In the genomic region with DNA sequence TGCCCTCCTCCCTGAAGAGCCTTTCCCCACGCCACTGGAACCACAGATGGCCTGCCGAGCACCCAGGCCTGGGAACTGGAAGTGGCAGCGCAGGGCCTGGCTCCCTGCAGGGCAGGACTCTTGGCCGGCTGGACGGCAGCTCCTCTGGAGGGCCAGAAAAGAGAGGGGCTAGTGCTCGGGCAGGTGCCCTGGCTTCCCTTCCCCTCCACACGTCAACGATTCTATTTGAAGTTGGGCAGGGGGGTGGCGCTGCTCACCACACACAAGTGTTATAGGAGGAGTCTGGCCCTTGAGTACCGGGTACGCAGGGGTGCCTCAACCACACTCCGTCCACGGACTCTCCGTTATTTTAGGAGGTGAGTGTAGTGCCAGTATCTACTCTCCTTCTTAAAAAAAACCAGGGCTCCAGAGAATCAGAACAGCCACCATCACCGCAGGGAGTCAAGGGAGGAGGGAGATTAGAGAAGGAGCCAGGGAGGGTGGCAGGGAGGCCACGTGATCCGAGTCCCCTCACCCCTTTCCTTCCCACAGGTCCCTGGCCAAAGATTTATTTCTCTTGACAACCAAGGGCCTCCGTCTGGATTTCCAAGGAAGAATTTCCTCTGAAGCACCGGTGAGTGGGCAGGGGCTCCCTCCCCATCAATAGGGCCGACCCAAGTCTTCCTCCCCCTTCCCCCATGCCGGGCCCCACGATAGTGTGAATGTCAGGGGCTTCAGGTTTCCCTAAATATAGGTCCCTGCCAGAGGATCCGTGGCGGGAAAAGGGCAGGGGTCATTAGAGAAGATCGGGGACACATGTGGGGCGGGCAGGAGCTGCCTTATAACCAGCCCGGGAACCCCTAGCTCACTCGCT, we compare ENCODE assay signal across 8 cellular contexts. TPM values are rescaled to one million over a fixed set of nuclear protein-coding genes. Genes with fewer than 3 reads are reported as not detected.
DNase-seq lines count a peak whose midpoint lies in the region; ATAC-seq and TF ChIP-seq lines count a peak whose summit lies in the region.

No MANE protein-coding gene starts in this region.

- TF ChIP-seq CTCF in left ventricle myocardium inferior (IDR thresholded peaks at IDR 0.05; ENCODE audit: borderline replicate concordance) (peak; percentile 46), psoas muscle (IDR thresholded peaks at IDR 0.05) (peak; percentile 45)

- H3K4me3 ChIP-seq in adipocyte (ENCODE audit: low read length): peak overlapping the region; percentile 89
- H3K4me3 ChIP-seq in left ventricle myocardium inferior: peak overlapping the region; percentile 93
- H3K4me3 ChIP-seq in psoas muscle: peak overlapping the region; percentile 91
- H3K4me3 ChIP-seq in aorta (ENCODE audit: low read length in 2 of 2): peak overlapping the region; percentile 57 to 75

- peak overlapping the region; percentile 100 for H3K27ac ChIP-seq in left ventricle myocardium inferior (replicated peaks)
- peak overlapping the region; percentile 99 for H3K27ac ChIP-seq in psoas muscle
- H3K27ac ChIP-seq in aorta (ENCODE audit: low read depth in 1 of 2, low read length in 2 of 2): peak overlapping the region; percentile 93 to 94

- peaks cover 30% of the 10 kb centered on the region for H3K36me3 ChIP-seq in adipocyte (ENCODE audit: control insufficient read depth, insufficient read depth, low read length, severe bottlenecking)
- H3K36me3 ChIP-seq in left ventricle myocardium inferior: peaks cover 25% of the 10 kb centered on the region
- H3K36me3 ChIP-seq in psoas muscle (ENCODE audit: insufficient read depth in 1 of 2, low read depth in 1 of 2): peaks cover 0 to 28% of the 10 kb centered on the region in 2 donors
- H3K36me3 ChIP-seq in aorta (ENCODE audit: control insufficient read depth in 1 of 2, insufficient read depth in 2 of 2, low read length in 1 of 2): peaks cover 0 to 7% of the 10 kb centered on the region in 2 donors

- peak; percentile 68 for DNase-seq in NK-92 treated with Interleukin-12 subunit alpha and Interleukin-12 subunit beta, amount 100 ng/mL, for 24 hours (lab: John Stamatoyannopoulos, UW)
- DNase-seq in NK-92 (lab: John Stamatoyannopoulos, UW; ENCODE audit: unreplicated experiment): no peak
- DNase-seq in Kasumi-1 (lab: John Stamatoyannopoulos, UW): peak; percentile 40 to 67
- peak; percentile 72 for DNase-seq in SKM-1 (lab: John Stamatoyannopoulos, UW; ENCODE audit: unreplicated experiment)
- peak; percentile 46 for DNase-seq in adipocyte (ENCODE audit: low read depth)
- peak; percentile 84 for DNase-seq in left ventricle myocardium inferior
- peak; percentile 81 to 92 for DNase-seq in psoas muscle
- DNase-seq in aorta: peak; percentile 87 to 88

- H3K27me3 ChIP-seq in adipocyte (replicated peaks; ENCODE audit: control insufficient read depth, insufficient read depth, low read length): no peaks in the 10 kb centered on the region
- no peaks in the 10 kb centered on the region for H3K27me3 ChIP-seq in left ventricle myocardium inferior (ENCODE audit: low read depth)
- H3K27me3 ChIP-seq in psoas muscle (ENCODE audit: insufficient read depth in 3 of 3, low read length in 2 of 3): no peaks in the 10 kb centered on the region
- no peaks in the 10 kb centered on the region for H3K27me3 ChIP-seq in aorta (ENCODE audit: control insufficient read depth in 1 of 2, insufficient read depth in 2 of 2, low read length in 1 of 2)

- H3K9me3 ChIP-seq in adipocyte (ENCODE audit: control insufficient read depth, low read length) (no peaks in the 10 kb centered on the region), left ventricle myocardium inferior (replicated peaks) (no peaks in the 10 kb centered on the region), psoas muscle (no peaks in the 10 kb centered on the region), aorta (ENCODE audit: control insufficient read depth, low read length) (no peaks in the 10 kb centered on the region)

- ATAC-seq in psoas muscle (peak; percentile 48 to 60 (median 58)), aorta (ENCODE audit: low FRiP score) (peak; percentile 54)

- 2 to 4% (median 3%) methylated on average over 28 of the region's 28 CpGs for WGBS in psoas muscle, 3 donors
- WGBS in aorta, 2 donors: 1 to 2% methylated on average over 27 to 28 of the region's 28 CpGs

- H3K4me1 ChIP-seq in adipocyte (ENCODE audit: control insufficient read depth, insufficient read depth, low read length) (peaks cover 48% of the 10 kb centered on the region), left ventricle myocardium inferior (peaks cover 75% of the 10 kb centered on the region), psoas muscle (peaks cover 55% of the 10 kb centered on the region), aorta (ENCODE audit: control insufficient read depth in 1 of 2, insufficient read depth in 2 of 2, low read length in 2 of 2) (no peaks in the 10 kb centered on the region)

- peak overlapping the region; percentile 100 for H3K9ac ChIP-seq in adipocyte (ENCODE audit: low read length)

- intact Hi-C loops in left ventricle myocardium inferior (cut with micrococcal nuclease): no loop called here
- intact Hi-C loops in psoas muscle (cut with DNase I): loop anchor here in 1 of 2 donors (10.0 kb wide), 1 partner anchor 61 kb away; the partner anchor contains the start of gene MAPK3
- intact Hi-C loops in aorta (cut with DNase I): loop anchor here in 1 of 2 donors (5.0 to 10.0 kb wide), 2 partner anchors 58 to 341 kb away; partner anchors contain the start of genes MAPK3 and ZNF771

RNA-seq across cellular contexts. Expression of gene ALDOA, which starts 1.4 kb away (rescaled TPM):
- 3,337 TPM for total RNA-seq in left ventricle myocardium inferior
- 1,000 to 10,000 TPM; 5,088 to 7,531 (median 6,001) TPM for total RNA-seq in psoas muscle
- polyA plus RNA-seq in psoas muscle: over 10,000 TPM in 1 of 3 donors, 1,000 to 10,000 TPM in 2; 4,532 to 12,458 (median 6,880) TPM
- total RNA-seq in aorta: 100 to 1,000 TPM; 791 to 861 TPM
- 100 to 1,000 TPM; 494 to 621 TPM for polyA plus RNA-seq in aorta

RNA-seq across cellular contexts. Expression of gene PPP4C, which starts 11.7 kb away (rescaled TPM):
- 32.2 TPM for total RNA-seq in left ventricle myocardium inferior
- total RNA-seq in psoas muscle: 10 to 100 TPM; 38.1 to 64.5 (median 58.5) TPM
- 100 to 1,000 TPM in 2 of 3 donors, 10 to 100 TPM in 1; 79.1 to 172 (median 130) TPM for polyA plus RNA-seq in psoas muscle
- total RNA-seq in aorta: 10 to 100 TPM; 50.2 to 51.0 TPM
- 10 to 100 TPM; 58.0 to 70.3 TPM for polyA plus RNA-seq in aorta

RNA-seq across cellular contexts. Expression of gene TBX6, which starts 27.6 kb away (rescaled TPM):
- total RNA-seq in left ventricle myocardium inferior: 1.0 TPM
- 1 to 10 TPM in 1 of 4 donors, under 1 TPM in 3; 0.32 to 1.0 (median 0.51) TPM for total RNA-seq in psoas muscle
- 1 to 10 TPM in 2 of 3 donors, under 1 TPM in 1; 0.76 to 1.6 (median 1.5) TPM for polyA plus RNA-seq in psoas muscle
- 1 to 10 TPM in 1 of 2 donors, under 1 TPM in 1; 0.62 to 1.4 TPM for total RNA-seq in aorta
- 1 to 10 TPM in 1 of 2 donors, not detected in 1; 1.7 TPM for polyA plus RNA-seq in aorta

RNA-seq across cellular contexts. Expression of gene YPEL3, which starts 31.9 kb away (rescaled TPM):
- total RNA-seq in left ventricle myocardium inferior (54.4 TPM), psoas muscle (100 to 1,000 TPM in 1 of 4 donors, 10 to 100 TPM in 3; 47.1 to 156 (median 60.2) TPM), aorta (10 to 100 TPM; 66.0 to 90.3 TPM)
- polyA plus RNA-seq in psoas muscle (10 to 100 TPM; 24.8 to 96.2 (median 81.4) TPM), aorta (100 to 1,000 TPM in 1 of 2 donors, 10 to 100 TPM in 1; 94.2 to 240 TPM)

RNA-seq across cellular contexts. Expression of gene TLCD3B, which starts 33.0 kb away (rescaled TPM):
- total RNA-seq in left ventricle myocardium inferior: not detected
- total RNA-seq in psoas muscle: 1 to 10 TPM in 1 of 4 donors, under 1 TPM in 3; 0.17 to 1.9 (median 0.23) TPM
- under 1 TPM; 0.13 to 0.62 (median 0.17) TPM for polyA plus RNA-seq in psoas muscle
- not detected for total RNA-seq in aorta
- not detected for polyA plus RNA-seq in aorta
